ENCODE assay signal across 11 cellular contexts in genomic region chr21:26117324-26117971, GRCh38. TPM values are rescaled to one million over a fixed set of nuclear protein-coding genes. Genes with fewer than 3 reads are reported as not detected.
A peak's percentile ranks its signal among the peaks of the same experiment; 100 is the strongest.
DNase-seq lines count a peak whose midpoint lies in the region; TF ChIP-seq lines count a peak whose summit lies in the region.
"Had no signal": no experiment of that assay in that cellular context is flagged by ENCODE, and none has a peak within 500 bp of the region (broad histone marks: within the 10 kb centered on the region; RNA-seq: fewer than 3 reads in every experiment).

No MANE protein-coding gene starts in this region.

- H3K36me3 Mint-ChIP-seq in T-helper 2 cell treated with Interferon-gamma antibody and Interleukin-4, amounts not matched to agents 5 μg/mL and 100 μg/mL, for 36 hours (ENCODE audit: low read depth) = no peaks in the 10 kb centered on the region
- H3K36me3 Mint-ChIP-seq: activated naive CD4-positive, alpha-beta T cell treated with anti-CD3 and anti-CD28 coated beads, Interleukin-2, amount 10 ng/mL, durations not matched to agents 7 days and 5 days had no signal

- no peak overlapping the region for H3K27ac Mint-ChIP-seq in T-helper 2 cell treated with Interferon-gamma antibody and Interleukin-4, amounts not matched to agents 5 μg/mL and 100 μg/mL, for 36 hours
- H3K27ac Mint-ChIP-seq: activated naive CD4-positive, alpha-beta T cell treated with anti-CD3 and anti-CD28 coated beads, Interleukin-2, amount 10 ng/mL, durations not matched to agents 7 days and 5 days had no signal

- H3K4me1 ChIP-seq in KMS-11 (ENCODE audit: low read depth, poor library complexity, severe bottlenecking) (peaks cover 44% of the 10 kb centered on the region), subcutaneous abdominal adipose tissue (ENCODE audit: control insufficient read depth in 5 of 5, insufficient read depth in 5 of 5, low read length in 5 of 5) (peaks cover 0 to 21% (median 3%) of the 10 kb centered on the region in 5 donors)

- H3K79me2 ChIP-seq in KMS-11 (ENCODE audit: insufficient read depth, low read depth) = peaks cover 29% of the 10 kb centered on the region; the same call in 1 of the 2 replicates

- intact Hi-C loops in dorsolateral prefrontal cortex (cut with DNase I) = loop anchor here (2.0 to 10.0 kb wide), 5 partner anchors 51 to 597 kb away; partner anchors contain the start of gene APP (in 1 of the 2)

- peak; percentile 28 for DNase-seq in DMS153 (lab: John Stamatoyannopoulos, UW)
- no peak for DNase-seq in DMS153 treated with DMSO at 0.1 percent for 48 hours (lab: John Stamatoyannopoulos, UW; ENCODE audit: unreplicated experiment)
- DNase-seq in dorsolateral prefrontal cortex = no peak
- no peak for DNase-seq in dedifferentiated amniotic fluid mesenchymal stem cell (ENCODE audit: extremely low spot score)
- no peak for DNase-seq in T-helper 2 cell treated with Interferon-gamma antibody and Interleukin-4, amounts not matched to agents 5 μg/mL and 100 μg/mL, for 36 hours (ENCODE audit: low spot score)
- no peak for DNase-seq in T-helper 2 cell
- DNase-seq: activated naive CD4-positive, alpha-beta T cell treated with anti-CD3 and anti-CD28 coated beads, Interleukin-2, amount 10 ng/mL, durations not matched to agents 7 days and 5 days; NCI-H2227 treated with DMSO at 0.1 percent for 48 hours; retina had no signal

- no peaks in the 10 kb centered on the region for H3K9me3 ChIP-seq in subcutaneous abdominal adipose tissue (ENCODE audit: control insufficient read depth in 5 of 5, low read length in 5 of 5)

- H3K27ac ChIP-seq in KMS-11 (peak overlapping the region; percentile 7; the same call in 1 of the 2 replicates), dorsolateral prefrontal cortex (peak overlapping the region; percentile 52 to 99 (median 94)), subcutaneous abdominal adipose tissue (ENCODE audit: low read depth, low read length) (peak overlapping the region; percentile 63)

- H3K4me1 Mint-ChIP-seq in T-helper 2 cell treated with Interferon-gamma antibody and Interleukin-4, amounts not matched to agents 5 μg/mL and 100 μg/mL, for 36 hours (ENCODE audit: low read depth) = peaks cover 17% of the 10 kb centered on the region

- no peak overlapping the region for H3K9ac ChIP-seq in KMS-11
- H3K9ac ChIP-seq in subcutaneous abdominal adipose tissue (ENCODE audit: low read length in 5 of 5) = no peak overlapping the region

- no peaks in the 10 kb centered on the region for H3K9me3 Mint-ChIP-seq in T-helper 2 cell treated with Interferon-gamma antibody and Interleukin-4, amounts not matched to agents 5 μg/mL and 100 μg/mL, for 36 hours
- H3K9me3 Mint-ChIP-seq: activated naive CD4-positive, alpha-beta T cell treated with anti-CD3 and anti-CD28 coated beads, Interleukin-2, amount 10 ng/mL, durations not matched to agents 7 days and 5 days had no signal

- peak overlapping the region; percentile 47 for H3K4me2 ChIP-seq in KMS-11

- peaks cover 7% of the 10 kb centered on the region; the same call in 1 of the 2 replicates for H4K20me1 ChIP-seq in KMS-11 (ENCODE audit: insufficient read depth)

- no peaks in the 10 kb centered on the region for H3K36me3 ChIP-seq in KMS-11 (ENCODE audit: insufficient read depth)
- no peaks in the 10 kb centered on the region for H3K36me3 ChIP-seq in subcutaneous abdominal adipose tissue (ENCODE audit: control insufficient read depth in 5 of 5, insufficient read depth in 5 of 5, low read length in 5 of 5)

- H3K4me3 Mint-ChIP-seq in T-helper 2 cell treated with Interferon-gamma antibody and Interleukin-4, amounts not matched to agents 5 μg/mL and 100 μg/mL, for 36 hours = no peak overlapping the region
- H3K4me3 Mint-ChIP-seq: activated naive CD4-positive, alpha-beta T cell treated with anti-CD3 and anti-CD28 coated beads, Interleukin-2, amount 10 ng/mL, durations not matched to agents 7 days and 5 days had no signal

- TF ChIP-seq CTCF in KMS-11 (conservative IDR thresholded peaks at IDR 0.05; ENCODE audit: low read depth, low read length) (no peak), dorsolateral prefrontal cortex (IDR thresholded peaks at IDR 0.05 in 54 of 56, conservative IDR thresholded peaks at IDR 0.05 in 2 of 56; ENCODE audit: low read depth in 1 of 56, partially characterized antibody in 56 of 56) (peak in 1 of 56 donors; percentile 8)

- H3K27me3 ChIP-seq in KMS-11 (ENCODE audit: insufficient read depth, low read depth) = no peaks in the 10 kb centered on the region
- H3K27me3 ChIP-seq in dorsolateral prefrontal cortex = no peaks in the 10 kb centered on the region
- no peaks in the 10 kb centered on the region for H3K27me3 ChIP-seq in subcutaneous abdominal adipose tissue (ENCODE audit: control insufficient read depth in 5 of 5, insufficient read depth in 4 of 5, low read length in 5 of 5)

- H3K4me3 ChIP-seq in KMS-11 (IDR thresholded peaks at IDR 0.05; ENCODE audit: insufficient read depth, low read depth, low read length) = no peak overlapping the region
- H3K4me3 ChIP-seq in dorsolateral prefrontal cortex = peak overlapping the region in 8 of 59 donors; percentile 9 to 47 (median 29)
- H3K4me3 ChIP-seq in subcutaneous abdominal adipose tissue (ENCODE audit: low read depth in 1 of 5, low read length in 5 of 5) = no peak overlapping the region

- no peaks in the 10 kb centered on the region for H3K27me3 Mint-ChIP-seq in T-helper 2 cell treated with Interferon-gamma antibody and Interleukin-4, amounts not matched to agents 5 μg/mL and 100 μg/mL, for 36 hours (ENCODE audit: low read depth)
- H3K27me3 Mint-ChIP-seq: activated naive CD4-positive, alpha-beta T cell treated with anti-CD3 and anti-CD28 coated beads, Interleukin-2, amount 10 ng/mL, durations not matched to agents 7 days and 5 days had no signal

- H2AFZ ChIP-seq in KMS-11 (ENCODE audit: low read depth) = no peak overlapping the region

RNA-seq across cellular contexts. Expression of gene APP, which starts 53.1 kb away (rescaled TPM):
- 1,000 to 10,000 TPM in 97 of 120 experiments, 100 to 1,000 TPM in 23; 450 to 1,423 (median 1,116) TPM for total RNA-seq in dorsolateral prefrontal cortex

Comparison
In these comparisons a context has a peak if more than half of its experiments do, and no peak if none do; other contexts are left out.
1. H3K27ac ChIP-seq: peak in every context shown above with its lines; median percentile 94 in dorsolateral prefrontal cortex; 63 in subcutaneous abdominal adipose tissue; 7 in KMS-11.